Comparison of ENCODE assay signal across 1 cellular context in the genomic region with DNA sequence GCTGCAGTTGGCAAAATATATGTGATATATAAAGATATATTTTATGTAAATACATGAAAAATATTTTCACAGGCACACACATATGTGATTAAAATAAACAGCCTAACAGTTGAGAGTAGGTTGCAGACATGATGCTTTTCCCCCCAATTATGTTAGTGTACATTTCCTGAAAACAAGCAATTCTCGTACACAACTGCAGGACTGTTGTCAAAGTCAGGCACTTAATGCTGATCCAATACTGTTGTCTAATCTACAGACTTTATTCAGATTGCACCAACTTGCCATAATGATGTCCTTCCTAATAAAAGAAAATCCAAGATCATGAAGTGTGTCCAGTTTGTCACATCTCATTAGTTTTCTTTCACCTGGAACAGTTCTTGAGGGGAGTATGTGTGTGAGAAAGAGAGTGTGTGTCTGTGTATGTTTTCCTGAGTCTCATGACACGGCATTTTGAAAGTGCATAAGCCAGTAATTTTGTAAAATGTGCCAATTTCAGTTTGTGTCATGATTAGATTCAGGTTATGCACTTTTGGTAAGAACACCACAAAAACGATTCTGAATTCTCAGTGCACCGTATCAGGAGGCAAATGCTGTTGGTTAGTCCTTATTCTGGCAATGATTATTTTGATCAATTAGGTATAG.
TF ChIP-seq lines count a peak whose summit lies in the region.

No MANE protein-coding gene starts in this region.

TF ChIP-seq in HepG2, 621 proteins besides CTCF, POLR2A, EP300 and RAD21 (continued from another document):
- TF ChIP-seq, protein P1, sequence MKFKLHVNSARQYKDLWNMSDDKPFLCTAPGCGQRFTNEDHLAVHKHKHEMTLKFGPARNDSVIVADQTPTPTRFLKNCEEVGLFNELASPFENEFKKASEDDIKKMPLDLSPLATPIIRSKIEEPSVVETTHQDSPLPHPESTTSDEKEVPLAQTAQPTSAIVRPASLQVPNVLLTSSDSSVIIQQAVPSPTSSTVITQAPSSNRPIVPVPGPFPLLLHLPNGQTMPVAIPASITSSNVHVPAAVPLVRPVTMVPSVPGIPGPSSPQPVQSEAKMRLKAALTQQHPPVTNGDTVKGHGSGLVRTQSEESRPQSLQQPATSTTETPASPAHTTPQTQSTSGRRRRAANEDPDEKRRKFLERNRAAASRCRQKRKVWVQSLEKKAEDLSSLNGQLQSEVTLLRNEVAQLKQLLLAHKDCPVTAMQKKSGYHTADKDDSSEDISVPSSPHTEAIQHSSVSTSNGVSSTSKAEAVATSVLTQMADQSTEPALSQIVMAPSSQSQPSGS (CRISPR knock-in tag; IDR thresholded peaks at IDR 0.05): no peak
- TF ChIP-seq ZNF878 (CRISPR knock-in tag; IDR thresholded peaks at IDR 0.05) (no peak), ELF4 (CRISPR knock-in tag; IDR thresholded peaks at IDR 0.05; ENCODE audit: borderline replicate concordance) (no peak), ZSCAN9 (CRISPR knock-in tag; IDR thresholded peaks at IDR 0.05; ENCODE audit: borderline replicate concordance) (no peak), CAMTA2 (CRISPR knock-in tag; IDR thresholded peaks at IDR 0.05; ENCODE audit: borderline replicate concordance) (no peak), ZNF570 (CRISPR knock-in tag; IDR thresholded peaks at IDR 0.05; ENCODE audit: borderline replicate concordance) (no peak), IKZF4 (CRISPR knock-in tag; IDR thresholded peaks at IDR 0.05; ENCODE audit: borderline replicate concordance, low read depth, not compliant biosample characterization) (no peak), ZBTB8A (CRISPR knock-in tag; IDR thresholded peaks at IDR 0.05; ENCODE audit: borderline replicate concordance, low read depth) (no peak), SIX1 (CRISPR knock-in tag; IDR thresholded peaks at IDR 0.05; ENCODE audit: borderline replicate concordance) (no peak), ZNF382 (CRISPR knock-in tag; IDR thresholded peaks at IDR 0.05; ENCODE audit: borderline replicate concordance) (no peak), PAF1 (CRISPR knock-in tag; IDR thresholded peaks at IDR 0.05) (no peak), ZKSCAN5 (CRISPR knock-in tag; IDR thresholded peaks at IDR 0.05) (no peak), ZNF670 (CRISPR knock-in tag; IDR thresholded peaks at IDR 0.05; ENCODE audit: borderline replicate concordance) (no peak), ZNF614 (CRISPR knock-in tag; IDR thresholded peaks at IDR 0.05; ENCODE audit: borderline replicate concordance) (no peak)
- TF ChIP-seq, protein P2, sequence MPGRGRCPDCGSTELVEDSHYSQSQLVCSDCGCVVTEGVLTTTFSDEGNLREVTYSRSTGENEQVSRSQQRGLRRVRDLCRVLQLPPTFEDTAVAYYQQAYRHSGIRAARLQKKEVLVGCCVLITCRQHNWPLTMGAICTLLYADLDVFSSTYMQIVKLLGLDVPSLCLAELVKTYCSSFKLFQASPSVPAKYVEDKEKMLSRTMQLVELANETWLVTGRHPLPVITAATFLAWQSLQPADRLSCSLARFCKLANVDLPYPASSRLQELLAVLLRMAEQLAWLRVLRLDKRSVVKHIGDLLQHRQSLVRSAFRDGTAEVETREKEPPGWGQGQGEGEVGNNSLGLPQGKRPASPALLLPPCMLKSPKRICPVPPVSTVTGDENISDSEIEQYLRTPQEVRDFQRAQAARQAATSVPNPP (CRISPR knock-in tag; IDR thresholded peaks at IDR 0.05): no peak
- TF ChIP-seq, protein P3, sequence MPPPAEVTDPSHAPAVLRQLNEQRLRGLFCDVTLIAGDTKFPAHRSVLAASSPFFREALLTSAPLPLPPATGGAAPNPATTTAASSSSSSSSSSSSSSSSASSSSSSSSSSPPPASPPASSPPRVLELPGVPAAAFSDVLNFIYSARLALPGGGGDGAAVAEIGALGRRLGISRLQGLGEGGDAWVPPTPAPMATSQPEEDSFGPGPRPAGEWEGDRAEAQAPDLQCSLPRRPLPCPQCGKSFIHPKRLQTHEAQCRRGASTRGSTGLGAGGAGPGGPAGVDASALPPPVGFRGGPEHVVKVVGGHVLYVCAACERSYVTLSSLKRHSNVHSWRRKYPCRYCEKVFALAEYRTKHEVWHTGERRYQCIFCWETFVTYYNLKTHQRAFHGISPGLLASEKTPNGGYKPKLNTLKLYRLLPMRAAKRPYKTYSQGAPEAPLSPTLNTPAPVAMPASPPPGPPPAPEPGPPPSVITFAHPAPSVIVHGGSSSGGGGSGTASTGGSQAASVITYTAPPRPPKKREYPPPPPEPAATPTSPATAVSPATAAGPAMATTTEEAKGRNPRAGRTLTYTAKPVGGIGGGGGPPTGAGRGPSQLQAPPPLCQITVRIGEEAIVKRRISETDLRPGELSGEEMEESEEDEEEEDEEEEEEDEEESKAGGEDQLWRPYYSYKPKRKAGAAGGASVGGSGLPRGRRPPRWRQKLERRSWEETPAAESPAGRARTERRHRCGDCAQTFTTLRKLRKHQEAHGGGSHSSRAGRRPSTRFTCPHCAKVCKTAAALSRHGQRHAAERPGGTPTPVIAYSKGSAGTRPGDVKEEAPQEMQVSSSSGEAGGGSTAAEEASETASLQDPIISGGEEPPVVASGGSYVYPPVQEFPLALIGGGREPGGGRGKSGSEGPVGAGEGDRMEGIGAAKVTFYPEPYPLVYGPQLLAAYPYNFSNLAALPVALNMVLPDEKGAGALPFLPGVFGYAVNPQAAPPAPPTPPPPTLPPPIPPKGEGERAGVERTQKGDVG (CRISPR knock-in tag; IDR thresholded peaks at IDR 0.05; ENCODE audit: borderline replicate concordance): no peak
